ENCODE assay signal across 19 cellular contexts in genomic region chr1:203899317-203899716, GRCh38. TPM values are rescaled to one million over a fixed set of nuclear protein-coding genes. Genes with fewer than 3 reads are reported as not detected.
A peak's percentile ranks its signal among the peaks of the same experiment; 100 is the strongest.
DNase-seq lines count a peak whose midpoint lies in the region; FAIRE-seq and TF ChIP-seq lines count a peak whose summit lies in the region.
"Had no signal": no experiment of that assay in that cellular context is flagged by ENCODE, and none has a peak within 500 bp of the region (broad histone marks: within the 10 kb centered on the region; RNA-seq: fewer than 3 reads in every experiment).

No MANE protein-coding gene starts in this region.

- no peaks in the 10 kb centered on the region for H3K36me3 ChIP-seq in kidney (ENCODE audit: control insufficient read depth in 1 of 2, insufficient read depth in 2 of 2, low read length in 2 of 2)
- H3K36me3 ChIP-seq in liver (ENCODE audit: control insufficient read depth in 4 of 4, insufficient read depth in 3 of 4, low read depth in 1 of 4, low read length in 3 of 4) = no peaks in the 10 kb centered on the region
- H3K36me3 ChIP-seq: BLaER1, HAP-1 had no signal

- CTCF ChIA-PET in MCF 10A (lab: Yijun Ruan, JAX) = no interaction called here

- no peak for TF ChIP-seq RAD21 in liver (IDR thresholded peaks at IDR 0.05)

- H3K27me3 ChIP-seq in liver (ENCODE audit: control insufficient read depth in 4 of 4, insufficient read depth in 4 of 4, low read length in 3 of 4) = no peaks in the 10 kb centered on the region
- H3K27me3 ChIP-seq: BLaER1 had no signal

- H3K27me3 Mint-ChIP-seq in MCF 10A (ENCODE audit: insufficient read depth, unreplicated experiment) = no peaks in the 10 kb centered on the region

- peak; percentile 27 for FAIRE-seq in kidney (lab: Jason Lieb, UNC)
- FAIRE-seq: GM12878, GM19239, K562 had no signal

- peaks cover 5% of the 10 kb centered on the region for H3K36me3 Mint-ChIP-seq in MCF 10A (ENCODE audit: insufficient read depth, unreplicated experiment)
- H3K36me3 Mint-ChIP-seq: CD8-positive, alpha-beta T cell had no signal

- H3K9me3 ChIP-seq in kidney (ENCODE audit: control insufficient read depth in 1 of 2, low read length in 2 of 2) = peaks cover 3 to 4% of the 10 kb centered on the region in 2 donors
- H3K9me3 ChIP-seq in liver (ENCODE audit: control insufficient read depth in 4 of 4, low read length in 3 of 4) = peaks cover 0 to 5% (median 2%) of the 10 kb centered on the region in 4 donors

- no peak overlapping the region for H3K4me3 Mint-ChIP-seq in MCF 10A (ENCODE audit: unreplicated experiment)
- H3K4me3 Mint-ChIP-seq: CD8-positive, alpha-beta T cell had no signal

- peaks cover 12% of the 10 kb centered on the region for H3K9me3 Mint-ChIP-seq in MCF 10A (ENCODE audit: unreplicated experiment)

- no peaks in the 10 kb centered on the region for H3K4me1 Mint-ChIP-seq in MCF 10A (ENCODE audit: insufficient read depth, unreplicated experiment)

- H3K4me1 ChIP-seq in kidney (ENCODE audit: control insufficient read depth in 1 of 2, insufficient read depth in 1 of 2, low read depth in 1 of 2, low read length in 2 of 2) (peaks cover 3 to 6% of the 10 kb centered on the region in 2 donors), liver (ENCODE audit: control insufficient read depth in 4 of 4, insufficient read depth in 4 of 4, low read length in 3 of 4) (peaks cover 7 to 28% (median 23%) of the 10 kb centered on the region in 4 donors)
- H3K4me1 ChIP-seq: BLaER1, HAP-1 had no signal

- 15% methylated on average over 1 of the region's 1 CpG for WGBS in liver

- H3K27ac ChIP-seq in kidney (ENCODE audit: low read depth in 2 of 2, low read length in 2 of 2) = no peak overlapping the region
- H3K27ac ChIP-seq in liver (ENCODE audit: low read depth in 1 of 2, low read length in 2 of 2) = no peak overlapping the region
- H3K27ac ChIP-seq: BLaER1, GM23248 had no signal

- no TSS peak for BruUV-seq in MCF 10A (replicated peaks; lab: Mats Ljungman, UMichigan)

- H3K9ac ChIP-seq in kidney (ENCODE audit: low read length in 2 of 2) (no peak overlapping the region), liver (ENCODE audit: low read depth in 1 of 2, low read length in 2 of 2) (no peak overlapping the region)
- H3K9ac ChIP-seq: BLaER1, GM23248 had no signal

- DNase-seq in HuH-7 (ENCODE audit: low spot score) (peak; percentile 29), kidney (no peak), MCF 10A (ENCODE audit: unreplicated experiment) (no peak), mucosa of gallbladder (ENCODE audit: low spot score) (no peak), NCI-H2171 treated with DMSO at 0.1 percent for 48 hours (lab: John Stamatoyannopoulos, UW) (no peak)
- no peak for DNase-seq in stimulated activated CD4-positive, alpha-beta T cell treated with anti-CD3 and anti-CD28 coated beads, Interleukin-1b, Interleukin-23, amount 100 ng/mL, for 48 hours
- DNase-seq: CD8-positive, alpha-beta T cell; DMS 273 treated with DMSO at 0.1 percent for 48 hours; DMS53; DND-41; EL; GM23248; IMR-90 had no signal

- POLR2A ChIA-PET in MCF 10A (lab: Yijun Ruan, JAX) = interaction anchor here (1.3 to 1.5 kb wide), 2 partner anchors 9 to 37 kb away, joined by 3 to 4 read pairs; partner anchors contain the start of gene SNRPE

- H3K27ac Mint-ChIP-seq in MCF 10A (ENCODE audit: low read depth, unreplicated experiment) = no peak overlapping the region
- H3K27ac Mint-ChIP-seq: CD8-positive, alpha-beta T cell had no signal

- intact Hi-C loops in kidney (cut with DNase I) (no loop called here), MCF 10A (cut with micrococcal nuclease) (no loop called here)

- H3K4me3 ChIP-seq in kidney (ENCODE audit: low read length in 2 of 2) = no peak overlapping the region
- no peak overlapping the region for H3K4me3 ChIP-seq in liver (ENCODE audit: low read depth in 1 of 3, low read length in 3 of 3)
- H3K4me3 ChIP-seq: BLaER1, GM12878, GM23248, HAP-1, K562 had no signal

- no peak for TF ChIP-seq CTCF in kidney (IDR thresholded peaks at IDR 0.05; ENCODE audit: borderline replicate concordance, extremely low read depth, insufficient read depth)
- TF ChIP-seq CTCF in liver (IDR thresholded peaks at IDR 0.05; ENCODE audit: low read depth, low read length, missing input control) = no peak
- no peak for TF ChIP-seq CTCF in MCF 10A (IDR thresholded peaks at IDR 0.05; ENCODE audit: unreplicated experiment)

TF ChIP-seq in liver, 16 proteins besides CTCF, POLR2A, EP300 and RAD21:
- no peak for TF ChIP-seq TAF1 (conservative IDR thresholded peaks at IDR 0.05)
- peak; percentile 27 to 64 for TF ChIP-seq RXRA (IDR thresholded peaks at IDR 0.05)
- TF ChIP-seq YY1 (IDR thresholded peaks at IDR 0.05) = peak; percentile 32
- TF ChIP-seq REST (IDR thresholded peaks at IDR 0.05) = no peak
- no peak for TF ChIP-seq MAX (IDR thresholded peaks at IDR 0.05)
- TF ChIP-seq JUND (IDR thresholded peaks at IDR 0.05) = peak in 1 of 2 donors; percentile 41
- no peak for TF ChIP-seq EGR1 (IDR thresholded peaks at IDR 0.05; ENCODE audit: low read depth in 2 of 2)
- no peak for TF ChIP-seq NR2F2 (IDR thresholded peaks at IDR 0.05)
- TF ChIP-seq ZBTB33 (IDR thresholded peaks at IDR 0.05) = no peak
- peak; percentile 64 to 73 for TF ChIP-seq HNF4A (conservative IDR thresholded peaks at IDR 0.05)
- TF ChIP-seq SP1 (IDR thresholded peaks at IDR 0.05) = peak; percentile 25
- no peak for TF ChIP-seq ATF3 (IDR thresholded peaks at IDR 0.05)
- TF ChIP-seq GABPA (IDR thresholded peaks at IDR 0.05 in 1 of 2, conservative IDR thresholded peaks at IDR 0.05 in 1 of 2) = no peak
- TF ChIP-seq HNF4G (IDR thresholded peaks at IDR 0.05) = no peak
- peak; percentile 47 for TF ChIP-seq FOXA2 (IDR thresholded peaks at IDR 0.05)
- no peak for TF ChIP-seq FOXA1 (IDR thresholded peaks at IDR 0.05)

RNA-seq across cellular contexts. Expression of gene SNRPE, which starts 37.9 kb away (rescaled TPM):
- total RNA-seq in kidney (92.7 TPM), liver (10 to 100 TPM; 12.9 to 28.5 TPM), MCF 10A (2022) (358 and 423 TPM in 2 replicates), mucosa of gallbladder (57.7 TPM)
- polyA plus RNA-seq in kidney (ENCODE audit: insufficient read depth, low read depth, low replicate concordance) (169 TPM), liver (100 to 1,000 TPM in 1 of 2 donors, 10 to 100 TPM in 1; 44.2 to 128 TPM)
